ENCODE assay signal across 1 cellular context in genomic region chr3:125367403-125368230, GRCh38.
TF ChIP-seq lines count a peak whose summit lies in the region.

No MANE protein-coding gene starts in this region.

TF ChIP-seq in K562, 482 proteins besides CTCF, POLR2A, EP300 and RAD21:
- TF ChIP-seq SIRT6 (IDR thresholded peaks at IDR 0.05; ENCODE audit: low read depth, low read length) = no peak
- peak; percentile 59; the same call in 1 of the 2 replicates for TF ChIP-seq ZNF24 (IDR thresholded peaks at IDR 0.05)
- no peak for TF ChIP-seq RBBP5 (IDR thresholded peaks at IDR 0.05; ENCODE audit: borderline replicate concordance, insufficient read depth, low read length, poor library complexity, severe bottlenecking)
- no peak for TF ChIP-seq HMGN3 (IDR thresholded peaks at IDR 0.05; ENCODE audit: borderline replicate concordance, extremely low read depth, insufficient read length, low read depth, low read length)
- TF ChIP-seq TAF1 (IDR thresholded peaks at IDR 0.05; ENCODE audit: control insufficient read depth, extremely low read depth, insufficient read depth, low read length, severe bottlenecking) = no peak
- no peak for TF ChIP-seq MEIS2 (IDR thresholded peaks at IDR 0.05; ENCODE audit: partially characterized antibody)
- TF ChIP-seq PREB (CRISPR knock-in tag; IDR thresholded peaks at IDR 0.05) = no peak
- no peak for TF ChIP-seq ZNF766 (CRISPR knock-in tag; conservative IDR thresholded peaks at IDR 0.05)
- TF ChIP-seq NR2F6 (CRISPR knock-in tag; IDR thresholded peaks at IDR 0.05) = no peak
